In the genomic region with DNA sequence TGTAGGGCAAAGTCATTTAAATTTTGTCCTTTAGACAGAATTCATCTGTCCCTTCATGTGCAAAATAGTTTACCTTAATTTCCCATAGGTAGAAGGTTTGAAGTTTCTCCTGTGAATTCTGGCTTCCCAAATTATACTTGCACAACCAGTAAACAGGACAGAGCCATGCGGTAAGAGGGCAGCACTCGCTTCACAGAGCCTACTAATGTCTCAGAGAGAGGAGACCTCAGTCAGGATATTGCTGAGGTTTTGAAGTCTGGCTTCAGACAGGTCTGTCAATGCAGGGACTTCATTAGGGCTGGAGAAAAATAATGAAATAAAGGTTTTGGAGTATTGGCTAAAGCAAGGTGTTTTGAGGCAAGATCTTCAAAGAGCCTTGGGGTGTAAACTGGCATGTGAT, we compare ENCODE assay signal across 1 cellular context.
TF ChIP-seq lines count a peak whose summit lies in the region.

No MANE protein-coding gene starts in this region.

TF ChIP-seq in endothelial cell of umbilical vein, 7 proteins besides CTCF, POLR2A, EP300 and RAD21 (continued from another document):
- TF ChIP-seq POLR2AphosphoS5 (IDR thresholded peaks at IDR 0.05; ENCODE audit: insufficient read depth, low read depth, low read length) (no peak), EZH2 (IDR thresholded peaks at IDR 0.05; ENCODE audit: borderline replicate concordance, low read depth, low read length, severe bottlenecking) (no peak)
